In genomic region chr18:12278153-12278764, GRCh38 we compare ENCODE assay signal across 2 cellular contexts.
TF ChIP-seq lines count a peak whose summit lies in the region.

No MANE protein-coding gene starts in this region.

TF ChIP-seq in K562, 482 proteins besides CTCF, POLR2A, EP300 and RAD21 (continued from another document):
- TF ChIP-seq E2F6 (IDR thresholded peaks at IDR 0.05; ENCODE audit: borderline replicate concordance in 1 of 2, extremely low read depth in 1 of 2, insufficient read depth in 1 of 2, insufficient read length in 1 of 2, low read depth in 1 of 2, low read length in 1 of 2, poor library complexity in 1 of 2, severe bottlenecking in 1 of 2): peak in 1 of 2 experiments; percentile 65
- TF ChIP-seq SRSF3 (IDR thresholded peaks at IDR 0.05; ENCODE audit: insufficient read depth, low read length): no peak
- TF ChIP-seq BCOR (IDR thresholded peaks at IDR 0.05): no peak
- no peak for TF ChIP-seq IFI16 (CRISPR knock-in tag; IDR thresholded peaks at IDR 0.05)
- TF ChIP-seq CTCFL (IDR thresholded peaks at IDR 0.05; ENCODE audit: borderline replicate concordance, insufficient read depth, low read depth, low read length, poor library complexity, severe bottlenecking): no peak
- TF ChIP-seq L3MBTL2 (IDR thresholded peaks at IDR 0.05): peak; percentile 72

TF ChIP-seq in HepG2, 621 proteins besides CTCF, POLR2A, EP300 and RAD21 (continued from another document and continues in another):
- 0 out of 2 replicates have a peak, but pooled peaks have one; percentile 19 for TF ChIP-seq ZNF142 (CRISPR knock-in tag; IDR thresholded peaks at IDR 0.05)
- no peak for TF ChIP-seq ZNF790 (CRISPR knock-in tag; IDR thresholded peaks at IDR 0.05; ENCODE audit: borderline replicate concordance)
- TF ChIP-seq ZNF607 (CRISPR knock-in tag; IDR thresholded peaks at IDR 0.05; ENCODE audit: borderline replicate concordance): peak; percentile 46; the same call in 1 of the 2 replicates
- TF ChIP-seq ZMYM4 (CRISPR knock-in tag; IDR thresholded peaks at IDR 0.05): peak; percentile 30; the same call in 1 of the 2 replicates
- TF ChIP-seq ZNF879 (CRISPR knock-in tag; IDR thresholded peaks at IDR 0.05): 0 out of 2 replicates have a peak, but pooled peaks have one; percentile 42
- TF ChIP-seq ZNF280B (CRISPR knock-in tag; IDR thresholded peaks at IDR 0.05; ENCODE audit: borderline replicate concordance): no peak
- TF ChIP-seq ZSCAN5A (CRISPR knock-in tag; IDR thresholded peaks at IDR 0.05; ENCODE audit: borderline replicate concordance): no peak
- TF ChIP-seq ZNF709 (CRISPR knock-in tag; IDR thresholded peaks at IDR 0.05): no peak
- TF ChIP-seq KDM5B (CRISPR knock-in tag; IDR thresholded peaks at IDR 0.05; ENCODE audit: borderline replicate concordance): peak; percentile 75
- no peak for TF ChIP-seq TAF1 (CRISPR knock-in tag; IDR thresholded peaks at IDR 0.05)
- TF ChIP-seq ZSCAN9 (CRISPR knock-in tag; IDR thresholded peaks at IDR 0.05; ENCODE audit: borderline replicate concordance): peak; percentile 68; the same call in 1 of the 2 replicates
- no peak for TF ChIP-seq ATF2 (CRISPR knock-in tag; IDR thresholded peaks at IDR 0.05)
- 0 out of 2 replicates have a peak, but pooled peaks have one; percentile 39 for TF ChIP-seq ZNF574 (CRISPR knock-in tag; IDR thresholded peaks at IDR 0.05)
- TF ChIP-seq PAWR (CRISPR knock-in tag; IDR thresholded peaks at IDR 0.05; ENCODE audit: borderline replicate concordance): no peak
- peak in 1 of 2 experiments; percentile 21; a peak in 1 of 4 replicates for TF ChIP-seq HMGXB4 (CRISPR knock-in tag; IDR thresholded peaks at IDR 0.05; ENCODE audit: borderline replicate concordance in 1 of 2, low read depth in 1 of 2)
- TF ChIP-seq TIGD3 (CRISPR knock-in tag; IDR thresholded peaks at IDR 0.05; ENCODE audit: borderline replicate concordance): no peak
- TF ChIP-seq ZNF576 (CRISPR knock-in tag; IDR thresholded peaks at IDR 0.05): 0 out of 2 replicates have a peak, but pooled peaks have one; percentile 75
- no peak for TF ChIP-seq ZNF770 (CRISPR knock-in tag; IDR thresholded peaks at IDR 0.05)
- TF ChIP-seq NFAT5 (CRISPR knock-in tag; IDR thresholded peaks at IDR 0.05): peak; percentile 74; the same call in 1 of the 2 replicates
- peak; percentile 7; the same call in 1 of the 2 replicates for TF ChIP-seq FOSL2 (CRISPR knock-in tag; IDR thresholded peaks at IDR 0.05)
